13 cellular contexts compared by ENCODE assay signal in the genomic region with DNA sequence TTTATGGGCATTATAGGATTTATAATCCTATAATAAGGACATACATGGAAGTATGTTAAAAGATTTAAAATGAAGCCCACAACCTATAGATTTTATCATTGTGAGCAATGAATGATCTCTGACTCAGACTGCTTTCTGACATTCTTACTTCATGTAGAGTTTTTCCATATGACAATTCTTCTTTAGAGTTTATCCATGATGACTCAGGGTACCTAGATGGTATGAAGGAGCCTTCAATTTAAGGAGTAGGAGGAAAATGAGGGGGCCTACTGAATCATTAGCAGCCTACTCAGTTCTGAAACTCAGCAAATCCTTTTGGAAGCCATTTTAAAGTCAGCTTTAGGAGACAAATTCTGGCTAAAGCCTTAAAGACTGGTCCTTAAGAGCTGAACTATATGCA. TPM values are rescaled to one million over a fixed set of nuclear protein-coding genes. Genes with fewer than 3 reads are reported as not detected.
A peak's percentile ranks its signal among the peaks of the same experiment; 100 is the strongest.
DNase-seq lines count a peak whose midpoint lies in the region; ATAC-seq, FAIRE-seq and TF ChIP-seq lines count a peak whose summit lies in the region.
"Had no signal": no experiment of that assay in that cellular context is flagged by ENCODE, and none has a peak within 500 bp of the region (broad histone marks: within the 10 kb centered on the region; RNA-seq: fewer than 3 reads in every experiment).

No MANE protein-coding gene starts in this region.

- dilution Hi-C loops in endothelial cell of umbilical vein (cut with MboI; ENCODE audit: extremely low pct_ligation_motif_present, low sequenced_read_pairs): no loop called here

- peaks cover 34% of the 10 kb centered on the region for H3K36me3 Mint-ChIP-seq in activated CD8-positive, alpha-beta memory T cell treated with anti-CD3 and anti-CD28 coated beads, Interleukin-2, amount 10 ng/mL, durations not matched to agents 7 days and 5 days
- peaks cover 35% of the 10 kb centered on the region for H3K36me3 Mint-ChIP-seq in stimulated activated effector memory CD8-positive, alpha-beta T cell treated with anti-CD3 and anti-CD28 coated beads, Interleukin-12 subunit alpha, Interleukin-12 subunit beta, amount 100 ng/mL, for 72 hours

- BruUV-seq in endothelial cell of umbilical vein (replicated peaks; lab: Mats Ljungman, UMichigan): no TSS peak

- no peaks in the 10 kb centered on the region for H3K9me3 Mint-ChIP-seq in activated CD8-positive, alpha-beta memory T cell treated with anti-CD3 and anti-CD28 coated beads, Interleukin-2, amount 10 ng/mL, durations not matched to agents 7 days and 5 days (ENCODE audit: low read depth)
- no peaks in the 10 kb centered on the region for H3K9me3 Mint-ChIP-seq in stimulated activated effector memory CD8-positive, alpha-beta T cell treated with anti-CD3 and anti-CD28 coated beads, Interleukin-12 subunit alpha, Interleukin-12 subunit beta, amount 100 ng/mL, for 72 hours

- peak; percentile 46 for ATAC-seq in activated CD8-positive, alpha-beta memory T cell treated with anti-CD3 and anti-CD28 coated beads, Interleukin-2, amount 10 ng/mL, durations not matched to agents 7 days and 5 days
- peak; percentile 92 for ATAC-seq in RWPE2 (ENCODE audit: low read depth)
- peak; percentile 90 for ATAC-seq in stimulated activated effector memory CD8-positive, alpha-beta T cell treated with anti-CD3 and anti-CD28 coated beads, Interleukin-12 subunit alpha, Interleukin-12 subunit beta, amount 100 ng/mL, for 72 hours
- ATAC-seq in body of pancreas: no peak
- ATAC-seq: left cardiac atrium had no signal

- no peaks in the 10 kb centered on the region for H3K27me3 ChIP-seq in RWPE2 (ENCODE audit: insufficient read depth, poor library complexity, severe bottlenecking)
- no peaks in the 10 kb centered on the region for H3K27me3 ChIP-seq in endothelial cell of umbilical vein (ENCODE audit: control insufficient read depth in 2 of 2, insufficient read depth in 2 of 2, low read length in 2 of 2)
- H3K27me3 ChIP-seq in thyroid gland: no peaks in the 10 kb centered on the region
- H3K27me3 ChIP-seq in body of pancreas: no peaks in the 10 kb centered on the region

- no peak overlapping the region for H2AFZ ChIP-seq in endothelial cell of umbilical vein (ENCODE audit: low read depth, low read length)

- POLR2A ChIA-PET in endothelial cell of umbilical vein (lab: Charles Lee): no interaction called here

- intact Hi-C loops in endothelial cell of umbilical vein (cut with micrococcal nuclease): no loop called here
- intact Hi-C loops in thyroid gland (cut with DNase I): no loop called here
- intact Hi-C loops in body of pancreas (cut with DNase I): no loop called here

- no peak for FAIRE-seq in endothelial cell of umbilical vein (lab: Jason Lieb, UNC)

- H3K4me3 ChIP-seq in RWPE2 (ENCODE audit: severe bottlenecking) (no peak overlapping the region), endothelial cell of umbilical vein (replicated peaks in 1 of 3; ENCODE audit: insufficient read depth in 1 of 3, low read depth in 1 of 3, low read length in 3 of 3) (no peak overlapping the region), thyroid gland (replicated peaks in 1 of 3) (no peak overlapping the region), body of pancreas (no peak overlapping the region)

- no peak for TF ChIP-seq CTCF in RWPE2 (IDR thresholded peaks at IDR 0.05; ENCODE audit: poor library complexity, severe bottlenecking)
- no peak for TF ChIP-seq CTCF in endothelial cell of umbilical vein (IDR thresholded peaks at IDR 0.05; ENCODE audit: extremely low read depth in 1 of 2, insufficient read depth in 1 of 2, low read depth in 1 of 2, low read length in 2 of 2)
- no peak for TF ChIP-seq CTCF in thyroid gland (IDR thresholded peaks at IDR 0.05)
- no peak for TF ChIP-seq CTCF in body of pancreas (IDR thresholded peaks at IDR 0.05)

- no peak for TF ChIP-seq POLR2A in endothelial cell of umbilical vein (IDR thresholded peaks at IDR 0.05; ENCODE audit: low read depth, low read length)
- no peak for TF ChIP-seq POLR2A in thyroid gland (IDR thresholded peaks at IDR 0.05)
- TF ChIP-seq POLR2A in body of pancreas (IDR thresholded peaks at IDR 0.05): no peak

- CTCF ChIA-PET in activated CD8-positive, alpha-beta memory T cell treated with anti-CD3 and anti-CD28 coated beads, Interleukin-2, amount 10 ng/mL, durations not matched to agents 7 days and 5 days (lab: Charles Lee): interaction anchor here (1.6 to 2.5 kb wide), 4 partner anchors 9 to 354 kb away, joined by 3 to 9 read pairs (median 5); no protein-coding TSS in a partner anchor
- CTCF ChIA-PET in endothelial cell of umbilical vein (lab: Charles Lee): interaction anchor here (1.0 to 2.1 kb wide), 6 partner anchors 8 to 194 kb away, joined by 3 to 9 read pairs (median 6); no protein-coding TSS in a partner anchor

- H3K9ac ChIP-seq in endothelial cell of umbilical vein (replicated peaks; ENCODE audit: extremely low read depth, insufficient read depth, low read length): no peak overlapping the region

- no peak for DNase-seq in activated CD8-positive, alpha-beta memory T cell treated with anti-CD3 and anti-CD28 coated beads, Interleukin-2, amount 10 ng/mL, durations not matched to agents 7 days and 5 days
- no peak for DNase-seq in activated CD8-positive, alpha-beta memory T cell treated with anti-CD3 and anti-CD28 coated beads, Interleukin-2, amount 50 U/mL, for 48 hours
- DNase-seq in RWPE2 (ENCODE audit: low spot score) (no peak), endothelial cell of umbilical vein (ENCODE audit: low read depth, low spot score) (peak; percentile 41), thyroid gland (no peak), body of pancreas (no peak)
- no peak for DNase-seq in stimulated activated effector memory CD8-positive, alpha-beta T cell treated with anti-CD3 and anti-CD28 coated beads, Interleukin-12 subunit alpha, Interleukin-12 subunit beta, amount 100 ng/mL, for 72 hours (ENCODE audit: low spot score in 2 of 2)
- DNase-seq in stimulated activated CD8-positive, alpha-beta memory T cell treated with anti-CD3 and anti-CD28 coated beads, Interleukin-4, amount 100 ng/mL, for 48 hours: no peak
- DNase-seq: activated CD8-positive, alpha-beta memory T cell treated with anti-CD3 and anti-CD28 coated beads, Interleukin-2, amount 50 U/mL, for 4 hours; foreskin melanocyte; KBM-7; left cardiac atrium; stimulated activated naive CD4-positive, alpha-beta T cell treated with Interleukin-2 at 50 U/mL for 16 hours had no signal

- peak overlapping the region; percentile 16 for H3K4me2 ChIP-seq in endothelial cell of umbilical vein (ENCODE audit: insufficient read depth, low read length)

- H3K27ac Mint-ChIP-seq in activated CD8-positive, alpha-beta memory T cell treated with anti-CD3 and anti-CD28 coated beads, Interleukin-2, amount 10 ng/mL, durations not matched to agents 7 days and 5 days: peak overlapping the region; percentile 24
- H3K27ac Mint-ChIP-seq in stimulated activated effector memory CD8-positive, alpha-beta T cell treated with anti-CD3 and anti-CD28 coated beads, Interleukin-12 subunit alpha, Interleukin-12 subunit beta, amount 100 ng/mL, for 72 hours: peak overlapping the region; percentile 80

- H3K27ac ChIP-seq in RWPE2 (ENCODE audit: poor library complexity, severe bottlenecking) (peak overlapping the region; percentile 66), endothelial cell of umbilical vein (ENCODE audit: insufficient read depth, low read depth, low read length) (no peak overlapping the region), thyroid gland (no peak overlapping the region), body of pancreas (no peak overlapping the region)

- peaks cover 32% of the 10 kb centered on the region for H3K4me1 ChIP-seq in RWPE2 (ENCODE audit: insufficient read depth, poor library complexity, severe bottlenecking)
- peaks cover 26% of the 10 kb centered on the region for H3K4me1 ChIP-seq in endothelial cell of umbilical vein (ENCODE audit: control insufficient read depth, extremely low read depth, insufficient read depth, low read length)
- H3K4me1 ChIP-seq in thyroid gland: peaks cover 0 to 21% of the 10 kb centered on the region in 2 donors
- H3K4me1 ChIP-seq in body of pancreas: peaks cover 22% of the 10 kb centered on the region

- no peaks in the 10 kb centered on the region for H3K27me3 Mint-ChIP-seq in activated CD8-positive, alpha-beta memory T cell treated with anti-CD3 and anti-CD28 coated beads, Interleukin-2, amount 10 ng/mL, durations not matched to agents 7 days and 5 days

- peaks cover 11% of the 10 kb centered on the region for H4K20me1 ChIP-seq in endothelial cell of umbilical vein (replicated peaks; ENCODE audit: control insufficient read depth, extremely low read depth, insufficient read depth, low read length)

- peaks cover 68% of the 10 kb centered on the region for H3K4me1 Mint-ChIP-seq in activated CD8-positive, alpha-beta memory T cell treated with anti-CD3 and anti-CD28 coated beads, Interleukin-2, amount 10 ng/mL, durations not matched to agents 7 days and 5 days
- H3K4me1 Mint-ChIP-seq in stimulated activated effector memory CD8-positive, alpha-beta T cell treated with anti-CD3 and anti-CD28 coated beads, Interleukin-12 subunit alpha, Interleukin-12 subunit beta, amount 100 ng/mL, for 72 hours: peaks cover 70% of the 10 kb centered on the region

- no peak overlapping the region for H3K4me3 Mint-ChIP-seq in activated CD8-positive, alpha-beta memory T cell treated with anti-CD3 and anti-CD28 coated beads, Interleukin-2, amount 10 ng/mL, durations not matched to agents 7 days and 5 days
- no peak overlapping the region for H3K4me3 Mint-ChIP-seq in stimulated activated effector memory CD8-positive, alpha-beta T cell treated with anti-CD3 and anti-CD28 coated beads, Interleukin-12 subunit alpha, Interleukin-12 subunit beta, amount 100 ng/mL, for 72 hours

- no peaks in the 10 kb centered on the region for H3K9me3 ChIP-seq in RWPE2 (ENCODE audit: severe bottlenecking)
- no peaks in the 10 kb centered on the region for H3K9me3 ChIP-seq in endothelial cell of umbilical vein (replicated peaks; ENCODE audit: control insufficient read depth, insufficient read depth, low read length)
- no peaks in the 10 kb centered on the region for H3K9me3 ChIP-seq in thyroid gland
- no peaks in the 10 kb centered on the region for H3K9me3 ChIP-seq in body of pancreas

- H3K9me1 ChIP-seq in endothelial cell of umbilical vein (replicated peaks; ENCODE audit: control insufficient read depth, extremely low read depth, insufficient read depth, low read length): no peaks in the 10 kb centered on the region

- H3K79me2 ChIP-seq in endothelial cell of umbilical vein (ENCODE audit: control insufficient read depth, insufficient read depth, low read length): peaks cover 98% of the 10 kb centered on the region

- H3K36me3 ChIP-seq in RWPE2 (ENCODE audit: low read depth) (0 out of 2 replicates have a peak, but pooled peaks cover 4% of the 10 kb centered on the region), endothelial cell of umbilical vein (ENCODE audit: control insufficient read depth in 2 of 2, extremely low read depth in 1 of 2, insufficient read depth in 2 of 2, low read length in 2 of 2) (no peaks in the 10 kb centered on the region), thyroid gland (no peaks in the 10 kb centered on the region), body of pancreas (replicated peaks in 1 of 2; ENCODE audit: insufficient read depth in 1 of 2, low read depth in 2 of 2) (no peaks in the 10 kb centered on the region)

RNA-seq across cellular contexts. Expression of a gene that starts 10.4 kb away (rescaled TPM):
- total RNA-seq in activated CD8-positive, alpha-beta memory T cell treated with anti-CD3 and anti-CD28 coated beads, Interleukin-2, amount 10 ng/mL, durations not matched to agents 7 days and 5 days: 10 to 100 TPM; 39.0 to 40.1 TPM
- total RNA-seq in endothelial cell of umbilical vein: 30.9 and 39.9 TPM in 2 replicates
- 12.2 and 14.2 TPM in 2 replicates for polyA plus RNA-seq in endothelial cell of umbilical vein
- 13.3 and 15.0 TPM in 2 replicates for polyA plus RNA-seq in endothelial cell of umbilical vein (2011; cell fraction: cytosol; rRNA removed)
- polyA plus RNA-seq in endothelial cell of umbilical vein (2011; cell fraction: nucleus; rRNA removed): 35.1 and 43.2 TPM in 2 replicates
- polyA plus RNA-seq in endothelial cell of umbilical vein (2012): 22.8 and 22.9 TPM in 2 replicates
- polyA minus RNA-seq in endothelial cell of umbilical vein: 26.4 and 27.0 TPM in 2 replicates
- 4.1 TPM for polyA minus RNA-seq in endothelial cell of umbilical vein (2011; cell fraction: cytosol; rRNA and poly(A)+ RNA removed)
- 30.7 and 37.7 TPM in 2 replicates for polyA minus RNA-seq in endothelial cell of umbilical vein (2011; cell fraction: nucleus; rRNA and poly(A)+ RNA removed)
- 10 to 100 TPM in 3 of 4 donors, 1 to 10 TPM in 1; 5.2 to 17.1 (median 11.4) TPM for total RNA-seq in thyroid gland
- total RNA-seq in body of pancreas: 10 to 100 TPM in 1 of 2 donors, 1 to 10 TPM in 1; 6.3 to 16.6 TPM
